Comparison of ENCODE assay signal across 3 cellular contexts in the genomic region with DNA sequence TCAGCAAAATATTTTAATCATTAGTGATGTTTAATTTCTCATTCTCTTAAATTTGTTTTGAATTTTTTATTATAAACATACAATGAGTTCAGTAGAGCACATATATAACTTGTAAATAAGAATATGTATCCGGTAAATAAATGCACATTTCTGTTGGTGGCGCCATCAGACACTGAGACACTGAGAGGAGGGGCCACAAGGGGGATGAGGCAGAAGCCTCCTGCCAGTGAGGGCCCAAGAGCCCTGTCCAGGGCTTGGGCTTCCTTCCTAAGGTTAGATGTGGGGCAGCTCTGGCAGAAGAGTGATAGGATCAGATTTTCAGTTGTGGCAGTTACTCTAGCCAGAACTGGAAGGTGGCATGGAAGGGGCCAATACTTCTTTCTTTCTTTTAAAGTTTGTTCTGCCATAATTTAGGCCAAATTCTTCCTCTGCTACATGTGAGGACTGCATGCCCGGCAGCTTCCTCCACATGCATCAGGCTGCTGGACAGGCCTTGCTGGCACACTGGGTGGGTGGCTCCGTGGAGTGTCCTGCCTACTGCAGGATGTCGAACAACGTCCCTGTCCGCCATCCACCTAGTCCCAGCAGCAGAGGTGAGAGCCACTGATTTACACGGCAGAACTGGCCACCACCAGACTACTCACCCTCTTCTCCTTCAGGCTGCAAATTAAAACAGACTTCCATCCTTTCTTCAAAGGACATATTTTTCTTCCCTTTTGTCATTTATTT.
TF ChIP-seq lines count a peak whose summit lies in the region.

No MANE protein-coding gene starts in this region.

TF ChIP-seq in SK-N-SH, 30 proteins besides CTCF, POLR2A, EP300 and RAD21 (continued from another document):
- TF ChIP-seq, protein P1, sequence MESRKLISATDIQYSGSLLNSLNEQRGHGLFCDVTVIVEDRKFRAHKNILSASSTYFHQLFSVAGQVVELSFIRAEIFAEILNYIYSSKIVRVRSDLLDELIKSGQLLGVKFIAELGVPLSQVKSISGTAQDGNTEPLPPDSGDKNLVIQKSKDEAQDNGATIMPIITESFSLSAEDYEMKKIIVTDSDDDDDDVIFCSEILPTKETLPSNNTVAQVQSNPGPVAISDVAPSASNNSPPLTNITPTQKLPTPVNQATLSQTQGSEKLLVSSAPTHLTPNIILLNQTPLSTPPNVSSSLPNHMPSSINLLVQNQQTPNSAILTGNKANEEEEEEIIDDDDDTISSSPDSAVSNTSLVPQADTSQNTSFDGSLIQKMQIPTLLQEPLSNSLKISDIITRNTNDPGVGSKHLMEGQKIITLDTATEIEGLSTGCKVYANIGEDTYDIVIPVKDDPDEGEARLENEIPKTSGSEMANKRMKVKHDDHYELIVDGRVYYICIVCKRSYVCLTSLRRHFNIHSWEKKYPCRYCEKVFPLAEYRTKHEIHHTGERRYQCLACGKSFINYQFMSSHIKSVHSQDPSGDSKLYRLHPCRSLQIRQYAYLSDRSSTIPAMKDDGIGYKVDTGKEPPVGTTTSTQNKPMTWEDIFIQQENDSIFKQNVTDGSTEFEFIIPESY (IDR thresholded peaks at IDR 0.05; ENCODE audit: borderline replicate concordance, low read depth): no peak
- TF ChIP-seq SIN3A (IDR thresholded peaks at IDR 0.05; ENCODE audit: borderline replicate concordance, low read depth, low read length) (no peak), YY1 (IDR thresholded peaks at IDR 0.05; ENCODE audit: low read depth) (no peak), TCF12 (IDR thresholded peaks at IDR 0.05) (no peak), FOXJ3 (CRISPR knock-in tag; IDR thresholded peaks at IDR 0.05) (no peak), EZH2phosphoT487 (IDR thresholded peaks at IDR 0.05; ENCODE audit: borderline replicate concordance, low read depth) (no peak), RCOR1 (IDR thresholded peaks at IDR 0.05; ENCODE audit: low read length) (no peak), RFX5 (IDR thresholded peaks at IDR 0.05; ENCODE audit: low read length) (no peak), JUND (IDR thresholded peaks at IDR 0.05) (no peak), RXRA (IDR thresholded peaks at IDR 0.05; ENCODE audit: borderline replicate concordance, low read depth) (no peak)
- TF ChIP-seq, protein P2, sequence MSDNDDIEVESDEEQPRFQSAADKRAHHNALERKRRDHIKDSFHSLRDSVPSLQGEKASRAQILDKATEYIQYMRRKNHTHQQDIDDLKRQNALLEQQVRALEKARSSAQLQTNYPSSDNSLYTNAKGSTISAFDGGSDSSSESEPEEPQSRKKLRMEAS (IDR thresholded peaks at IDR 0.05; ENCODE audit: low read depth): no peak

TF ChIP-seq in SK-N-SH treated with all-trans-retinoic acid at 6 μM for 48 hours, 23 proteins besides CTCF, POLR2A, EP300 and RAD21 (continued from another document):
- TF ChIP-seq, protein P3, sequence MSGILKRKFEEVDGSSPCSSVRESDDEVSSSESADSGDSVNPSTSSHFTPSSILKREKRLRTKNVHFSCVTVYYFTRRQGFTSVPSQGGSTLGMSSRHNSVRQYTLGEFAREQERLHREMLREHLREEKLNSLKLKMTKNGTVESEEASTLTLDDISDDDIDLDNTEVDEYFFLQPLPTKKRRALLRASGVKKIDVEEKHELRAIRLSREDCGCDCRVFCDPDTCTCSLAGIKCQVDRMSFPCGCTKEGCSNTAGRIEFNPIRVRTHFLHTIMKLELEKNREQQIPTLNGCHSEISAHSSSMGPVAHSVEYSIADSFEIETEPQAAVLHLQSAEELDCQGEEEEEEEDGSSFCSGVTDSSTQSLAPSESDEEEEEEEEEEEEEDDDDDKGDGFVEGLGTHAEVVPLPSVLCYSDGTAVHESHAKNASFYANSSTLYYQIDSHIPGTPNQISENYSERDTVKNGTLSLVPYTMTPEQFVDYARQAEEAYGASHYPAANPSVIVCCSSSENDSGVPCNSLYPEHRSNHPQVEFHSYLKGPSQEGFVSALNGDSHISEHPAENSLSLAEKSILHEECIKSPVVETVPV (CRISPR knock-in tag; IDR thresholded peaks at IDR 0.05): no peak
- TF ChIP-seq GLIS3 (CRISPR knock-in tag; IDR thresholded peaks at IDR 0.05) (no peak), ZFP3 (CRISPR knock-in tag; IDR thresholded peaks at IDR 0.05) (no peak), ESRRG (CRISPR knock-in tag; IDR thresholded peaks at IDR 0.05) (no peak), TCF4 (CRISPR knock-in tag; IDR thresholded peaks at IDR 0.05; ENCODE audit: borderline replicate concordance) (no peak), ZNF565 (CRISPR knock-in tag; conservative IDR thresholded peaks at IDR 0.05; ENCODE audit: low read depth) (no peak)
- TF ChIP-seq, protein P4, sequence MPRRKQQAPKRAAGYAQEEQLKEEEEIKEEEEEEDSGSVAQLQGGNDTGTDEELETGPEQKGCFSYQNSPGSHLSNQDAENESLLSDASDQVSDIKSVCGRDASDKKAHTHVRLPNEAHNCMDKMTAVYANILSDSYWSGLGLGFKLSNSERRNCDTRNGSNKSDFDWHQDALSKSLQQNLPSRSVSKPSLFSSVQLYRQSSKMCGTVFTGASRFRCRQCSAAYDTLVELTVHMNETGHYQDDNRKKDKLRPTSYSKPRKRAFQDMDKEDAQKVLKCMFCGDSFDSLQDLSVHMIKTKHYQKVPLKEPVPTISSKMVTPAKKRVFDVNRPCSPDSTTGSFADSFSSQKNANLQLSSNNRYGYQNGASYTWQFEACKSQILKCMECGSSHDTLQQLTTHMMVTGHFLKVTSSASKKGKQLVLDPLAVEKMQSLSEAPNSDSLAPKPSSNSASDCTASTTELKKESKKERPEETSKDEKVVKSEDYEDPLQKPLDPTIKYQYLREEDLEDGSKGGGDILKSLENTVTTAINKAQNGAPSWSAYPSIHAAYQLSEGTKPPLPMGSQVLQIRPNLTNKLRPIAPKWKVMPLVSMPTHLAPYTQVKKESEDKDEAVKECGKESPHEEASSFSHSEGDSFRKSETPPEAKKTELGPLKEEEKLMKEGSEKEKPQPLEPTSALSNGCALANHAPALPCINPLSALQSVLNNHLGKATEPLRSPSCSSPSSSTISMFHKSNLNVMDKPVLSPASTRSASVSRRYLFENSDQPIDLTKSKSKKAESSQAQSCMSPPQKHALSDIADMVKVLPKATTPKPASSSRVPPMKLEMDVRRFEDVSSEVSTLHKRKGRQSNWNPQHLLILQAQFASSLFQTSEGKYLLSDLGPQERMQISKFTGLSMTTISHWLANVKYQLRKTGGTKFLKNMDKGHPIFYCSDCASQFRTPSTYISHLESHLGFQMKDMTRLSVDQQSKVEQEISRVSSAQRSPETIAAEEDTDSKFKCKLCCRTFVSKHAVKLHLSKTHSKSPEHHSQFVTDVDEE (CRISPR knock-in tag; IDR thresholded peaks at IDR 0.05): no peak
- TF ChIP-seq, protein P5, sequence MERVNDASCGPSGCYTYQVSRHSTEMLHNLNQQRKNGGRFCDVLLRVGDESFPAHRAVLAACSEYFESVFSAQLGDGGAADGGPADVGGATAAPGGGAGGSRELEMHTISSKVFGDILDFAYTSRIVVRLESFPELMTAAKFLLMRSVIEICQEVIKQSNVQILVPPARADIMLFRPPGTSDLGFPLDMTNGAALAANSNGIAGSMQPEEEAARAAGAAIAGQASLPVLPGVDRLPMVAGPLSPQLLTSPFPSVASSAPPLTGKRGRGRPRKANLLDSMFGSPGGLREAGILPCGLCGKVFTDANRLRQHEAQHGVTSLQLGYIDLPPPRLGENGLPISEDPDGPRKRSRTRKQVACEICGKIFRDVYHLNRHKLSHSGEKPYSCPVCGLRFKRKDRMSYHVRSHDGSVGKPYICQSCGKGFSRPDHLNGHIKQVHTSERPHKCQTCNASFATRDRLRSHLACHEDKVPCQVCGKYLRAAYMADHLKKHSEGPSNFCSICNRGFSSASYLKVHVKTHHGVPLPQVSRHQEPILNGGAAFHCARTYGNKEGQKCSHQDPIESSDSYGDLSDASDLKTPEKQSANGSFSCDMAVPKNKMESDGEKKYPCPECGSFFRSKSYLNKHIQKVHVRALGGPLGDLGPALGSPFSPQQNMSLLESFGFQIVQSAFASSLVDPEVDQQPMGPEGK (CRISPR knock-in tag; IDR thresholded peaks at IDR 0.05; ENCODE audit: borderline replicate concordance): no peak

TF ChIP-seq in K562, 482 proteins besides CTCF, POLR2A, EP300 and RAD21 (continued from another document):
- TF ChIP-seq NR4A1 (CRISPR knock-in tag; IDR thresholded peaks at IDR 0.05) (no peak), NR4A1 (tag; IDR thresholded peaks at IDR 0.05) (no peak), FOXP1 (CRISPR knock-in tag; IDR thresholded peaks at IDR 0.05) (no peak), SAFB2 (IDR thresholded peaks at IDR 0.05; ENCODE audit: borderline replicate concordance, low read depth, low read length, severe bottlenecking) (no peak), HOXB6 (CRISPR knock-in tag; IDR thresholded peaks at IDR 0.05; ENCODE audit: borderline replicate concordance) (no peak), SMARCE1 (IDR thresholded peaks at IDR 0.05) (no peak), POU5F1 (IDR thresholded peaks at IDR 0.05; ENCODE audit: borderline replicate concordance, low read depth, low read length, partially characterized antibody) (no peak), ELF2 (CRISPR knock-in tag; IDR thresholded peaks at IDR 0.05) (no peak)
- TF ChIP-seq, protein P6, sequence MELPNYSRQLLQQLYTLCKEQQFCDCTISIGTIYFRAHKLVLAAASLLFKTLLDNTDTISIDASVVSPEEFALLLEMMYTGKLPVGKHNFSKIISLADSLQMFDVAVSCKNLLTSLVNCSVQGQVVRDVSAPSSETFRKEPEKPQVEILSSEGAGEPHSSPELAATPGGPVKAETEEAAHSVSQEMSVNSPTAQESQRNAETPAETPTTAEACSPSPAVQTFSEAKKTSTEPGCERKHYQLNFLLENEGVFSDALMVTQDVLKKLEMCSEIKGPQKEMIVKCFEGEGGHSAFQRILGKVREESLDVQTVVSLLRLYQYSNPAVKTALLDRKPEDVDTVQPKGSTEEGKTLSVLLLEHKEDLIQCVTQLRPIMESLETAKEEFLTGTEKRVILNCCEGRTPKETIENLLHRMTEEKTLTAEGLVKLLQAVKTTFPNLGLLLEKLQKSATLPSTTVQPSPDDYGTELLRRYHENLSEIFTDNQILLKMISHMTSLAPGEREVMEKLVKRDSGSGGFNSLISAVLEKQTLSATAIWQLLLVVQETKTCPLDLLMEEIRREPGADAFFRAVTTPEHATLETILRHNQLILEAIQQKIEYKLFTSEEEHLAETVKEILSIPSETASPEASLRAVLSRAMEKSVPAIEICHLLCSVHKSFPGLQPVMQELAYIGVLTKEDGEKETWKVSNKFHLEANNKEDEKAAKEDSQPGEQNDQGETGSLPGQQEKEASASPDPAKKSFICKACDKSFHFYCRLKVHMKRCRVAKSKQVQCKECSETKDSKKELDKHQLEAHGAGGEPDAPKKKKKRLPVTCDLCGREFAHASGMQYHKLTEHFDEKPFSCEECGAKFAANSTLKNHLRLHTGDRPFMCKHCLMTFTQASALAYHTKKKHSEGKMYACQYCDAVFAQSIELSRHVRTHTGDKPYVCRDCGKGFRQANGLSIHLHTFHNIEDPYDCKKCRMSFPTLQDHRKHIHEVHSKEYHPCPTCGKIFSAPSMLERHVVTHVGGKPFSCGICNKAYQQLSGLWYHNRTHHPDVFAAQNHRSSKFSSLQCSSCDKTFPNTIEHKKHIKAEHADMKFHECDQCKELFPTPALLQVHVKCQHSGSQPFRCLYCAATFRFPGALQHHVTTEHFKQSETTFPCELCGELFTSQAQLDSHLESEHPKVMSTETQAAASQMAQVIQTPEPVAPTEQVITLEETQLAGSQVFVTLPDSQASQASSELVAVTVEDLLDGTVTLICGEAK (IDR thresholded peaks at IDR 0.05): no peak
- TF ChIP-seq, protein P6 (CRISPR knock-in tag; IDR thresholded peaks at IDR 0.05): no peak
